7 cellular contexts compared by ENCODE assay signal in the genomic region with DNA sequence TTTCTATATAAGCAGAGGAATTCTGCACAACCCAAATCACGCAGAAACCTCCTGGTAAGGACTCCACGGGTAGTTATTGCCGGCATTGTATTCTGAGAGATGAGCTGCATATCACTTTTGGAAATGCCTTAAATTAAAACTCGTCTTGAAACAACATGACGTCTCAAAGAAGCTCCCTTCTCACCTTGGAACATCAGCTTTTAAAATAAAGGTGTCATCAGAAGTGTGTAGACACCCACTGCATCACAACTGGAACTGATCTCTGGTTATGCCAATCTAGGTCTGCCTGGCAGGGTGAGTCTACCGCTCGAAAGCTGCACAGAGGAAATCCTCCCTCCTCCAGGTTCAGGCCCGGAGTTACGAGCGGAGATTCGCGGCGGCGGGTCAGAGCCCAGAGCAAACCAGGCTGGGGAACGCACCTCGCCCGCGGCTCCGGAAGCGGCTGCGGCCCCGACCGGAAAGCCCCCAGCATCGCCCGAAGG. TPM values are rescaled to one million over a fixed set of nuclear protein-coding genes. Genes with fewer than 3 reads are reported as not detected.
DNase-seq lines count a peak whose midpoint lies in the region; ATAC-seq and FAIRE-seq lines count a peak whose summit lies in the region.

No MANE protein-coding gene starts in this region.

- peak overlapping the region; percentile 91 for H3K4me3 ChIP-seq in right cardiac atrium (ENCODE audit: low read length)
- peak overlapping the region; percentile 97 to 99 for H3K4me3 ChIP-seq in small intestine (ENCODE audit: low read depth in 1 of 2, low read length in 2 of 2)

- H3K36me3 Mint-ChIP-seq in activated CD4-positive, alpha-beta memory T cell treated with anti-CD3 and anti-CD28 coated beads, Interleukin-2, amount 10 ng/mL, durations not matched to agents 7 days and 5 days (ENCODE audit: low read depth) = peaks cover 14% of the 10 kb centered on the region

- H3K9me3 ChIP-seq in right cardiac atrium (ENCODE audit: control insufficient read depth, low read length) = no peaks in the 10 kb centered on the region
- H3K9me3 ChIP-seq in small intestine (ENCODE audit: control insufficient read depth, low read depth) = no peaks in the 10 kb centered on the region

- intact Hi-C loops in right cardiac atrium (cut with DNase I) = loop anchor here in 2 of 4 donors (5.0 to 10.0 kb wide), 2 partner anchors 208 to 325 kb away; no protein-coding TSS in a partner anchor

- no peaks in the 10 kb centered on the region for H3K9me3 Mint-ChIP-seq in activated CD4-positive, alpha-beta memory T cell treated with anti-CD3 and anti-CD28 coated beads, Interleukin-2, amount 10 ng/mL, durations not matched to agents 7 days and 5 days

- no peak for DNase-seq in activated CD4-positive, alpha-beta memory T cell treated with anti-CD3 and anti-CD28 coated beads, Interleukin-2, amount 10 ng/mL, durations not matched to agents 7 days and 5 days
- no peak for DNase-seq in right cardiac atrium
- no peak for DNase-seq in small intestine
- DNase-seq in NK-92 (lab: John Stamatoyannopoulos, UW; ENCODE audit: unreplicated experiment) = no peak
- DNase-seq in NCI-H2171 treated with DMSO at 0.1 percent for 48 hours (lab: John Stamatoyannopoulos, UW) = no peak

- under 1% methylated on average over 25 of the region's 25 CpGs for WGBS in right cardiac atrium
- 0 to 1% (median 0%) methylated on average over 25 of the region's 25 CpGs for WGBS in small intestine, 3 donors

- H3K27me3 ChIP-seq in right cardiac atrium (ENCODE audit: control insufficient read depth, insufficient read depth) (no peaks in the 10 kb centered on the region), small intestine (ENCODE audit: control insufficient read depth in 2 of 2, insufficient read depth in 2 of 2, low read length in 2 of 2) (no peaks in the 10 kb centered on the region)

- peak overlapping the region; percentile 76 for H3K4me3 Mint-ChIP-seq in activated CD4-positive, alpha-beta memory T cell treated with anti-CD3 and anti-CD28 coated beads, Interleukin-2, amount 10 ng/mL, durations not matched to agents 7 days and 5 days

- CTCF ChIA-PET in activated CD4-positive, alpha-beta memory T cell treated with anti-CD3 and anti-CD28 coated beads, Interleukin-2, amount 10 ng/mL, durations not matched to agents 7 days and 5 days (lab: Charles Lee) = interaction anchor here (0.7 to 1.0 kb wide), 2 partner anchors 57 to 176 kb away, joined by 3 to 4 read pairs; no protein-coding TSS in a partner anchor

- POLR2A ChIA-PET in activated CD4-positive, alpha-beta memory T cell treated with anti-CD3 and anti-CD28 coated beads, Interleukin-2, amount 10 ng/mL, durations not matched to agents 7 days and 5 days (lab: Charles Lee) = interaction anchor here (0.9 to 3.1 kb wide), 8 partner anchors 10 to 1305 kb away, joined by 3 to 17 read pairs (median 3); no protein-coding TSS in a partner anchor

- no peak for FAIRE-seq in small intestine (lab: Jason Lieb, UNC)

- H3K4me1 ChIP-seq in right cardiac atrium (ENCODE audit: control insufficient read depth, insufficient read depth, low read length) = no peaks in the 10 kb centered on the region
- H3K4me1 ChIP-seq in small intestine (ENCODE audit: control insufficient read depth in 2 of 2, insufficient read depth in 1 of 2, low read depth in 1 of 2, low read length in 1 of 2) = peaks cover 0 to 11% of the 10 kb centered on the region in 2 donors

- H3K36me3 ChIP-seq in small intestine (ENCODE audit: control insufficient read depth in 2 of 2, insufficient read depth in 2 of 2, low read length in 2 of 2) = no peaks in the 10 kb centered on the region

- peak overlapping the region; percentile 80 for H3K27ac Mint-ChIP-seq in activated CD4-positive, alpha-beta memory T cell treated with anti-CD3 and anti-CD28 coated beads, Interleukin-2, amount 10 ng/mL, durations not matched to agents 7 days and 5 days

- no peaks in the 10 kb centered on the region for H3K27me3 Mint-ChIP-seq in activated CD4-positive, alpha-beta memory T cell treated with anti-CD3 and anti-CD28 coated beads, Interleukin-2, amount 10 ng/mL, durations not matched to agents 7 days and 5 days

- H3K27ac ChIP-seq in right cardiac atrium (ENCODE audit: low read length) (peak overlapping the region; percentile 93), small intestine (ENCODE audit: low read depth in 1 of 2, low read length in 1 of 2) (peak overlapping the region; percentile 94 to 99)

- ATAC-seq in GM18517 (IDR thresholded peaks at IDR 0.05; ENCODE audit: unreplicated experiment) (peak; percentile 18), HG03025 (IDR thresholded peaks at IDR 0.05; ENCODE audit: low FRiP score, unreplicated experiment) (peak; percentile 15), right cardiac atrium (peak; percentile 37 to 65)

- H3K4me1 Mint-ChIP-seq in activated CD4-positive, alpha-beta memory T cell treated with anti-CD3 and anti-CD28 coated beads, Interleukin-2, amount 10 ng/mL, durations not matched to agents 7 days and 5 days = peaks cover 58% of the 10 kb centered on the region

RNA-seq across cellular contexts. Expression of a gene that starts 1.0 kb away (rescaled TPM):
- 10 to 100 TPM; 14.6 to 14.8 TPM for total RNA-seq in activated CD4-positive, alpha-beta memory T cell treated with anti-CD3 and anti-CD28 coated beads, Interleukin-2, amount 10 ng/mL, durations not matched to agents 7 days and 5 days
- total RNA-seq in right cardiac atrium = 10 to 100 TPM in 2 of 4 donors, 1 to 10 TPM in 2; 8.9 to 18.7 (median 10.5) TPM
- polyA plus RNA-seq in right cardiac atrium = 2.4 TPM
- polyA plus RNA-seq in small intestine = 10 to 100 TPM in 1 of 3 donors, 1 to 10 TPM in 2; 1.4 to 80.3 (median 2.9) TPM
